Comparison of ENCODE assay signal across 25 cellular contexts in genomic region chr19:50548191-50549058, GRCh38. TPM values are rescaled to one million over a fixed set of nuclear protein-coding genes. Genes with fewer than 3 reads are reported as not detected.
A peak's percentile ranks its signal among the peaks of the same experiment; 100 is the strongest.
DNase-seq lines count a peak whose midpoint lies in the region; ATAC-seq and TF ChIP-seq lines count a peak whose summit lies in the region.
"Had no signal": no experiment of that assay in that cellular context is flagged by ENCODE, and none has a peak within 500 bp of the region (broad histone marks: within the 10 kb centered on the region; RNA-seq: fewer than 3 reads in every experiment).

No MANE protein-coding gene starts in this region.

- no peak overlapping the region for H2AFZ ChIP-seq in neural cell (ENCODE audit: low read depth, low read length)
- no peak overlapping the region for H2AFZ ChIP-seq in hepatocyte

- CTCF ChIA-PET in HEK293 (lab: Yijun Ruan, JAX) = interaction anchor here (0.7 to 4.9 kb wide), 4 partner anchors 8 to 201 kb away, joined by 3 to 40 read pairs (median 8); no protein-coding TSS in a partner anchor

- ATAC-seq in HG02970 (IDR thresholded peaks at IDR 0.05; ENCODE audit: low FRiP score, unreplicated experiment) = no peak
- ATAC-seq: left ventricle myocardium superior; stimulated activated effector memory CD8-positive, alpha-beta T cell treated with anti-CD3 and anti-CD28 coated beads, Interleukin-12 subunit alpha, Interleukin-12 subunit beta, amount 100 ng/mL, for 72 hours had no signal

- H3K4me3 ChIP-seq in HEK293 (ENCODE audit: low read depth, low read length) (no peak overlapping the region), neural cell (ENCODE audit: low read length) (peak overlapping the region; percentile 84), hepatocyte (no peak overlapping the region)
- H3K4me3 ChIP-seq: HAP-1 had no signal

- H3K4me1 ChIP-seq in HEK293 (ENCODE audit: control insufficient read depth, insufficient read depth, low read length) (no peaks in the 10 kb centered on the region; the same call in 1 of the 2 replicates), hepatocyte (ENCODE audit: insufficient read depth) (no peaks in the 10 kb centered on the region)
- H3K4me1 ChIP-seq: HAP-1 had no signal

- H3K27me3 ChIP-seq in neural cell (ENCODE audit: insufficient read depth, low read depth, low read length) (no peaks in the 10 kb centered on the region), hepatocyte (peaks cover 28% of the 10 kb centered on the region)

- H3K79me2 ChIP-seq in neural cell (replicated peaks; ENCODE audit: insufficient read depth, low read length) (peaks cover 51% of the 10 kb centered on the region), hepatocyte (no peaks in the 10 kb centered on the region)

- no peaks in the 10 kb centered on the region for H3F3A ChIP-seq in neural cell (ENCODE audit: insufficient read depth, low read length, poor library complexity, severe bottlenecking)

- no peak for TF ChIP-seq RAD21 in neural cell (conservative IDR thresholded peaks at IDR 0.05)

- 89% methylated on average over 29 of the region's 45 CpGs for WGBS in hepatocyte (ENCODE audit: low lambda C conversion rate, missing lambda C conversion rate)

- H3K9me3 ChIP-seq in HEK293 (ENCODE audit: control insufficient read depth, insufficient read depth, low read depth, low read length) (no peaks in the 10 kb centered on the region), neural cell (ENCODE audit: low read length) (no peaks in the 10 kb centered on the region), hepatocyte (ENCODE audit: low read depth) (no peaks in the 10 kb centered on the region)
- H3K9me3 ChIP-seq: BE2C, HAP-1, thoracic aorta had no signal

- no peak overlapping the region for H3K9ac ChIP-seq in neural cell (ENCODE audit: low read length)

- H3K9me2 ChIP-seq in neural cell (ENCODE audit: insufficient read depth, low read length) (no peaks in the 10 kb centered on the region), hepatocyte (replicated peaks; ENCODE audit: insufficient read depth) (no peaks in the 10 kb centered on the region)

- TF ChIP-seq EP300 in neural cell (conservative IDR thresholded peaks at IDR 0.05; ENCODE audit: poor library complexity, severe bottlenecking) = no peak

- H3K36me3 ChIP-seq in HEK293 (ENCODE audit: control insufficient read depth in 2 of 2, insufficient read depth in 1 of 2, low read length in 2 of 2) (no peaks in the 10 kb centered on the region; a peak in 1 of 3 replicates), neural cell (ENCODE audit: insufficient read depth, low read length) (no peaks in the 10 kb centered on the region), hepatocyte (replicated peaks; ENCODE audit: insufficient read depth, low read depth) (no peaks in the 10 kb centered on the region)
- H3K36me3 ChIP-seq: BE2C, HAP-1, thoracic aorta had no signal

- DNase-seq in substantia nigra (lab: John Stamatoyannopoulos, UW) (peak in 48 of 49 donors; percentile 19 to 91 (median 66)), hepatocyte (ENCODE audit: low spot score) (no peak)
- DNase-seq in activated CD4-positive, CD25-positive, alpha-beta regulatory T cell (lab: John Stamatoyannopoulos, UW) = no peak
- DNase-seq: ACHN; activated CD4-positive, alpha-beta memory T cell treated with anti-CD3 and anti-CD28 coated beads, Interleukin-2, amount 10 ng/mL, durations not matched to agents 7 days and 5 days; activated naive CD4-positive, alpha-beta T cell treated with anti-CD3 and anti-CD28 coated beads for 36 hours; BE2C; DMS53; effector CD8-positive, alpha-beta T cell; Kasumi-1; left ventricle myocardium superior; NCI-H1436 treated with DMSO at 0.1 percent for 48 hours; NCI-H2107; NCI-H345; NCI-H69; SHP77; stimulated activated CD4-positive, alpha-beta T cell treated with anti-CD3 and anti-CD28 coated beads, Interleukin-15, amount 100 ng/mL, for 24 hours; stimulated activated CD4-positive, alpha-beta T cell treated with anti-CD3 and anti-CD28 coated beads, Interleukin-4, amount 100 ng/mL, for 4 hours had no signal

- H4K20me1 ChIP-seq in neural cell (ENCODE audit: insufficient read depth) (peaks cover 13% of the 10 kb centered on the region), hepatocyte (ENCODE audit: insufficient read depth, poor library complexity, severe bottlenecking) (no peaks in the 10 kb centered on the region)

- POLR2A ChIA-PET in HEK293 (lab: Yijun Ruan, JAX) = no interaction called here

- H3K4me2 ChIP-seq in neural cell (ENCODE audit: low read length) = no peak overlapping the region
- no peak overlapping the region for H3K4me2 ChIP-seq in hepatocyte

- no peak for TF ChIP-seq CTCF in HEK293 (tag by site-specific recombination; IDR thresholded peaks at IDR 0.05)
- no peak for TF ChIP-seq CTCF in neural cell (IDR thresholded peaks at IDR 0.05; ENCODE audit: poor library complexity, severe bottlenecking)
- no peak for TF ChIP-seq CTCF in hepatocyte (IDR thresholded peaks at IDR 0.05; ENCODE audit: poor library complexity)

- H3K27ac ChIP-seq in HEK293 (ENCODE audit: extremely low read depth, low read depth, low read length) (no peak overlapping the region), cingulate gyrus (ENCODE audit: low read depth, low read length) (peak overlapping the region; percentile 97), neural cell (ENCODE audit: low read length) (no peak overlapping the region), substantia nigra (ENCODE audit: low read depth, low read length, poor library complexity, severe bottlenecking) (peak overlapping the region; percentile 99), hepatocyte (no peak overlapping the region)

TF ChIP-seq in HEK293, 187 proteins besides CTCF, POLR2A, EP300 and RAD21 (continues in another document):
- TF ChIP-seq ZNF121 (tag by site-specific recombination; IDR thresholded peaks at IDR 0.05) = no peak
- no peak for TF ChIP-seq ZNF837 (tag by site-specific recombination; IDR thresholded peaks at IDR 0.05)
- TF ChIP-seq ZNF677 (tag by site-specific recombination; IDR thresholded peaks at IDR 0.05) = no peak
- no peak for TF ChIP-seq ZNF530 (tag by site-specific recombination; IDR thresholded peaks at IDR 0.05; ENCODE audit: low read depth)

TF ChIP-seq in neural cell, 6 proteins besides CTCF, POLR2A, EP300 and RAD21:
- no peak for TF ChIP-seq MXI1 (conservative IDR thresholded peaks at IDR 0.05; ENCODE audit: poor library complexity, severe bottlenecking)

RNA-seq across cellular contexts. Expression of gene LRRC4B, which starts 19.8 kb away (rescaled TPM):
- polyA plus RNA-seq in neural cell = 83.1 and 98.9 TPM in 2 replicates
- 151 and 186 TPM in 2 replicates for polyA minus RNA-seq in neural cell
- 6.0 and 7.7 TPM in 2 replicates for total RNA-seq in hepatocyte
- polyA plus RNA-seq in hepatocyte = 1.8 and 2.1 TPM in 2 replicates
- total RNA-seq: activated CD4-positive, alpha-beta memory T cell treated with anti-CD3 and anti-CD28 coated beads, Interleukin-2, amount 10 ng/mL, durations not matched to agents 7 days and 5 days; activated naive CD4-positive, alpha-beta T cell treated with anti-CD3 and anti-CD28 coated beads for 36 hours had no signal

RNA-seq across cellular contexts. Expression of gene ASPDH, which starts 34.7 kb away (rescaled TPM):
- 0.98 TPM in 1 of 2 replicates, not detected in the other for polyA plus RNA-seq in neural cell
- polyA minus RNA-seq in neural cell = not detected in 2 replicates
- total RNA-seq in hepatocyte = 9.0 and 9.2 TPM in 2 replicates
- 5.2 and 7.4 TPM in 2 replicates for polyA plus RNA-seq in hepatocyte
- total RNA-seq: activated CD4-positive, alpha-beta memory T cell treated with anti-CD3 and anti-CD28 coated beads, Interleukin-2, amount 10 ng/mL, durations not matched to agents 7 days and 5 days; activated naive CD4-positive, alpha-beta T cell treated with anti-CD3 and anti-CD28 coated beads for 36 hours; left ventricle myocardium superior; thoracic aorta had no signal

RNA-seq across cellular contexts. Expression of gene JOSD2, which starts 37.4 kb away (rescaled TPM):
- polyA plus RNA-seq in neural cell (6.6 and 10.7 TPM in 2 replicates), hepatocyte (81.8 and 82.9 TPM in 2 replicates)
- 2.8 and 2.9 TPM in 2 replicates for polyA minus RNA-seq in neural cell
- 19.0 and 28.1 TPM in 2 replicates for total RNA-seq in hepatocyte

Comparison
In these comparisons a context has a peak if more than half of its experiments do, and no peak if none do; other contexts are left out.
1. H3K27ac ChIP-seq: peak in cingulate gyrus (single experiment) and substantia nigra (single experiment); none in HEK293 (single experiment), neural cell (single experiment) and hepatocyte (single experiment).
2. DNase-seq: peak in substantia nigra (48 of 49); none in hepatocyte (single experiment) and activated CD4-positive, CD25-positive, alpha-beta regulatory T cell (0 of 4).
3. RNA of gene LRRC4B, which starts 19.8 kb away (polyA plus RNA-seq): 83.1 to 98.9 TPM in neural cell; 1.8 to 2.1 TPM in hepatocyte; every median in the first group is over 10 times any median in the second.